22 cellular contexts compared by ENCODE assay signal in genomic region chr1:39564941-39565340, GRCh38.
"Had no signal": no experiment of that assay in that cellular context is flagged by ENCODE, and none has a peak within 500 bp of the region (broad histone marks: within the 10 kb centered on the region; RNA-seq: fewer than 3 reads in every experiment).

No MANE protein-coding gene starts in this region.

- DNase-seq: activated B cell treated with CpG ODN at 0.5 μM for 24 hours; activated CD4-positive, alpha-beta memory T cell treated with anti-CD3 and anti-CD28 coated beads, Interleukin-2, amount 10 ng/mL, durations not matched to agents 7 days and 5 days; activated CD4-positive, alpha-beta T cell treated with anti-CD3 and anti-CD28 coated beads for 1 hour; activated CD4-positive, alpha-beta T cell treated with anti-CD3 and anti-CD28 coated beads, Interleukin-2, amount 10 ng/mL, durations not matched to agents 7 days and 5 days; activated CD8-positive, alpha-beta memory T cell treated with anti-CD3 and anti-CD28 coated beads, Interleukin-2, amount 50 U/mL, for 4 hours; activated effector memory CD4-positive, alpha-beta T cell treated with Interleukin-2 at 50 U/mL for 16 hours; activated naive CD4-positive, alpha-beta T cell; activated T-cell treated with anti-CD3 and anti-CD28 coated beads, Interleukin-2, amount 50 U/mL, for 1 hour; aorta; colonic mucosa; Karpas-422; NCI-H1105 treated with DMSO at 0.1 percent for 48 hours; NCI-H1436 treated with DMSO at 0.1 percent for 48 hours; NCI-H187; NCI-H2081; NCI-H524; NCI-H748 treated with DMSO at 0.1 percent for 48 hours; SIG-M5; T-cell; T-helper 2 cell; T1000 had no signal

- H3K27me3 ChIP-seq: colonic mucosa had no signal

- H3K27ac ChIP-seq: colonic mucosa, SK-N-MC had no signal

- H3K9me3 ChIP-seq: colonic mucosa had no signal

- H3K4me3 ChIP-seq: colonic mucosa, SK-N-MC had no signal

- ATAC-seq: T-cell had no signal
